Comparison of ENCODE assay signal across 21 cellular contexts in the genomic region with DNA sequence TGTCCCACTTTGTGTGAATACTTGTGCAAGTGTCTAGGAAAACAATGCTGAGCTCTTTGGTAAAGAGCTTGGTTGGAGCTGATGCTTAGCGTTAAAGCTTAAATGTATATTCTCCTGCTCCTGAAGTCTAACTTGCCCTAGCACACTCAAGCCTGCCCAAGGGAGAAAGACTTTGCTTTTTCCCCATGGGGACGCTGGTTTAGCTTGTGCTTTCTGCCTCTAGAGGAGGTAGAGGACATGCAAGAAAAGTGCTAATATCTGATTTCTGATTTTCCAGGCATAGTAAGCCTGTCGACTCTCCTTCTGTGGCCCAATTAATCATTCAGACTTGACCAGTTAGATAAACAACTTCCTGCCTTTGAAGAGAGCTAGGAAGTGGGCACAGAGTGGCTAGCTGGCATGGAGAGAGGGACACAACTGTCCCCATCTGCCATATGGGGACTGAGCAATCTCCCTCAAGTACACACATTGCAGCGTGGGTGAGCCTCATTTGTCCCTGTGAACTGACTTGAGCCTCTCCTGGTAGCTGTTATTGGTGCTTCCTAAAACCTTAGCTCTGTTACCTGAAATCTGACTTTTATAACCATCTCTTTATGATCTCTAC.
"Had no signal": no experiment of that assay in that cellular context is flagged by ENCODE, and none has a peak within 500 bp of the region (broad histone marks: within the 10 kb centered on the region; RNA-seq: fewer than 3 reads in every experiment).

No MANE protein-coding gene starts in this region.

- DNase-seq: activated CD4-positive, CD25-positive, alpha-beta regulatory T cell treated with anti-CD3 and anti-CD28 coated beads, Interleukin-2, amount 50 U/mL, for 72 hours; activated CD8-positive, alpha-beta memory T cell treated with anti-CD3 and anti-CD28 coated beads for 24 hours; activated CD8-positive, alpha-beta memory T cell treated with anti-CD3 and anti-CD28 coated beads, Interleukin-2, amount 50 U/mL, for 48 hours; activated effector memory CD4-positive, alpha-beta T cell treated with Interleukin-2 at 50 U/mL for 16 hours; activated naive CD4-positive, alpha-beta T cell treated with anti-CD3 and anti-CD28 coated beads, Interleukin-2, amount 10 ng/mL, durations not matched to agents 7 days and 5 days; activated naive CD8-positive, alpha-beta T cell treated with anti-CD3 and anti-CD28 coated beads, Interleukin-2, amount 50 U/mL, for 24 hours; activated T-cell treated with anti-CD3 and anti-CD28 coated beads, Interleukin-2, amount 50 U/mL, for 48 hours; aorta; brain microvascular endothelial cell; effector CD4-positive, alpha-beta T cell; esophagus squamous epithelium; islet precursor cell; left colon; lower lobe of right lung; natural killer cell; nucleus accumbens; stimulated activated CD4-positive, alpha-beta T cell treated with anti-CD3 and anti-CD28 coated beads, Interleukin-12 subunit alpha, Interleukin-12 subunit beta, amount 100 ng/mL, for 4 hours; stimulated activated CD4-positive, alpha-beta T cell treated with anti-CD3 and anti-CD28 coated beads, Interleukin-1b, Interleukin-23, amount 100 ng/mL, for 48 hours; stimulated activated naive CD4-positive, alpha-beta T cell treated with Interleukin-2 at 50 U/mL for 16 hours; transverse colon had no signal

- H3K4me3 ChIP-seq: coronary artery, esophagus squamous epithelium, lower lobe of right lung, transverse colon had no signal

- H3K9me3 ChIP-seq: esophagus squamous epithelium, lower lobe of right lung, transverse colon had no signal

- H3K27me3 ChIP-seq: brain microvascular endothelial cell, esophagus squamous epithelium, transverse colon had no signal

- H3K4me1 ChIP-seq: lower lobe of right lung, transverse colon had no signal

- H3K27ac ChIP-seq: brain microvascular endothelial cell, coronary artery, esophagus squamous epithelium, lower lobe of right lung, transverse colon had no signal

- H3K36me3 ChIP-seq: brain microvascular endothelial cell, esophagus squamous epithelium, lower lobe of right lung, transverse colon had no signal

- ATAC-seq: activated naive CD8-positive, alpha-beta T cell treated with anti-CD3 and anti-CD28 coated beads, Interleukin-2, amount 50 U/mL, for 24 hours; left colon; lower lobe of right lung; natural killer cell had no signal
